1 cellular context compared by ENCODE assay signal in genomic region chr7:13979671-13980438, GRCh38.
TF ChIP-seq lines count a peak whose summit lies in the region.

No MANE protein-coding gene starts in this region.

TF ChIP-seq in WTC11, 78 proteins besides CTCF, POLR2A, EP300 and RAD21 (continued from another document):
- no peak for TF ChIP-seq TP53 (CRISPR knock-in tag; IDR thresholded peaks at IDR 0.05)
- no peak for TF ChIP-seq ZNF512 (CRISPR knock-in tag; IDR thresholded peaks at IDR 0.05; ENCODE audit: borderline replicate concordance)
- no peak for TF ChIP-seq ZMAT4 (CRISPR knock-in tag; IDR thresholded peaks at IDR 0.05)
- TF ChIP-seq AFF4 (CRISPR knock-in tag; IDR thresholded peaks at IDR 0.05; ENCODE audit: borderline replicate concordance), result no peak
- no peak for TF ChIP-seq JUN (CRISPR knock-in tag; IDR thresholded peaks at IDR 0.05)
- TF ChIP-seq STAT6 (CRISPR knock-in tag; conservative IDR thresholded peaks at IDR 0.05; ENCODE audit: low read depth), result no peak
- no peak for TF ChIP-seq ZNF425 (CRISPR knock-in tag; conservative IDR thresholded peaks at IDR 0.05)
- TF ChIP-seq NR1H2 (CRISPR knock-in tag; IDR thresholded peaks at IDR 0.05), result no peak
- no peak for TF ChIP-seq ZBTB43 (CRISPR knock-in tag; IDR thresholded peaks at IDR 0.05)
- no peak for TF ChIP-seq GRHL2 (CRISPR knock-in tag; IDR thresholded peaks at IDR 0.05; ENCODE audit: insufficient replicate concordance, severe bottlenecking)
- no peak for TF ChIP-seq GABPB1 (CRISPR knock-in tag; IDR thresholded peaks at IDR 0.05)
- TF ChIP-seq MYBL2 (CRISPR knock-in tag; IDR thresholded peaks at IDR 0.05), result no peak
- TF ChIP-seq AR (CRISPR knock-in tag; IDR thresholded peaks at IDR 0.05), result no peak
- no peak for TF ChIP-seq PRDM15 (CRISPR knock-in tag; IDR thresholded peaks at IDR 0.05)
- TF ChIP-seq E2F1 (CRISPR knock-in tag; IDR thresholded peaks at IDR 0.05), result no peak
- no peak for TF ChIP-seq ZNF219 (CRISPR knock-in tag; IDR thresholded peaks at IDR 0.05; ENCODE audit: borderline replicate concordance)
